In the genomic region with DNA sequence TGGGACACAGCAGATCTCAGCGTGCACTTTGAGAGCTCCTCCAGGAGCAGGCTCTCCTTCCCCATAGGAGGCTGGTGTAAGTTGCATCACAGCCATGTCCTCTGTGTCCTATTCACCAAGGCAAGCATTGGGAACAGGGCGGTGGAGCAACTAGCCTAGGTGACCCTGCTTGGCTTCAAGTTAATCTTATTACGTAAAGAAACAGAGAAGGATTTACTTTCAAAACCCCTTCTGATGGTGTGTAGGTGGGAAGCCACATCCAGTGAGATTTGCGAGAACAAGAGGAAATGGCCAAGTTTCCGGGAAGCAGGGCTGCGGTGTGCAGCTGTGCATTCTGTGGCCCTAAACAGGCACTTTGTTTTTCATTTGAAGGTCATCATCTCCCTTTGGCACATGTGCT, we compare ENCODE assay signal across 17 cellular contexts.
DNase-seq lines count a peak whose midpoint lies in the region; ATAC-seq, FAIRE-seq and TF ChIP-seq lines count a peak whose summit lies in the region.
"Had no signal": no experiment of that assay in that cellular context is flagged by ENCODE, and none has a peak within 500 bp of the region (broad histone marks: within the 10 kb centered on the region; RNA-seq: fewer than 3 reads in every experiment).

No MANE protein-coding gene starts in this region.

- DNase-seq in activated CD4-positive, alpha-beta T cell treated with anti-CD3 and anti-CD28 coated beads for 36 hours: peak; percentile 25
- no peak for DNase-seq in activated CD4-positive, alpha-beta T cell treated with anti-CD3 and anti-CD28 coated beads, Interleukin-2, amount 50 U/mL, for 48 hours
- DNase-seq in K562 (ENCODE audit: extremely low read depth in 1 of 4, low spot score in 3 of 4) (no peak), neural crest cell (ENCODE audit: low read depth, low spot score) (no peak), ACHN (no peak)
- DNase-seq: 8988T; activated T-cell treated with anti-CD3 and anti-CD28 coated beads, Interleukin-2, amount 50 U/mL, for 1 hour; esophagus squamous epithelium; PC-3; stimulated activated CD4-positive, alpha-beta T cell treated with anti-CD3 and anti-CD28 coated beads, Interleukin-4, amount 100 ng/mL, for 1 hour; uterus had no signal

- H3K79me2 ChIP-seq in Loucy (ENCODE audit: insufficient read depth, low read length): peaks cover 83% of the 10 kb centered on the region
- no peaks in the 10 kb centered on the region for H3K79me2 ChIP-seq in K562 (ENCODE audit: control insufficient read depth, insufficient read depth, low read length)

- peaks cover 6% of the 10 kb centered on the region for H3K4me1 Mint-ChIP-seq in activated CD4-positive, alpha-beta T cell treated with anti-CD3 and anti-CD28 coated beads for 36 hours
- peaks cover 50% of the 10 kb centered on the region for H3K4me1 Mint-ChIP-seq in neural crest cell

- TF ChIP-seq EP300 in K562 (IDR thresholded peaks at IDR 0.05; ENCODE audit: low read length): no peak

- no peaks in the 10 kb centered on the region for H3K9me3 Mint-ChIP-seq in activated CD4-positive, alpha-beta T cell treated with anti-CD3 and anti-CD28 coated beads for 36 hours (ENCODE audit: low read depth)
- H3K9me3 Mint-ChIP-seq in neural crest cell: no peaks in the 10 kb centered on the region
- H3K9me3 Mint-ChIP-seq: nephron had no signal

- H3K4me3 ChIP-seq in Loucy (ENCODE audit: low read length, poor library complexity, severe bottlenecking) (no peak overlapping the region), K562 (no peak overlapping the region)
- H3K4me3 ChIP-seq: esophagus squamous epithelium, uterus had no signal

- H3K9ac ChIP-seq in Loucy (ENCODE audit: low read depth, low read length, poor library complexity, severe bottlenecking): no peak overlapping the region
- H3K9ac ChIP-seq in K562 (ENCODE audit: insufficient read depth in 1 of 2, low read depth in 2 of 2, low read length in 2 of 2): no peak overlapping the region

- H3K36me3 Mint-ChIP-seq in activated CD4-positive, alpha-beta T cell treated with anti-CD3 and anti-CD28 coated beads for 36 hours (ENCODE audit: low read depth): no peaks in the 10 kb centered on the region
- no peaks in the 10 kb centered on the region for H3K36me3 Mint-ChIP-seq in neural crest cell (ENCODE audit: low read depth)

- FAIRE-seq in K562 (lab: Jason Lieb, UNC): peak; percentile 6
- FAIRE-seq: colon, G401.6 had no signal

- H3K4me2 ChIP-seq in Loucy (ENCODE audit: low read depth, low read length, poor library complexity, severe bottlenecking) (peak overlapping the region; percentile 20), K562 (ENCODE audit: insufficient read depth, low read length) (no peak overlapping the region)

- intact Hi-C loops in activated CD4-positive, alpha-beta T cell treated with anti-CD3 and anti-CD28 coated beads for 36 hours (cut with DNase I, micrococcal nuclease): no loop called here
- intact Hi-C loops in K562 (cut with micrococcal nuclease): no loop called here

- H3K4me1 ChIP-seq in Loucy (ENCODE audit: insufficient read depth, low read length, poor library complexity, severe bottlenecking) (peaks cover 25% of the 10 kb centered on the region), K562 (replicated peaks in 1 of 2; ENCODE audit: control insufficient read depth in 2 of 2, insufficient read depth in 2 of 2, low read length in 2 of 2) (no peaks in the 10 kb centered on the region)
- H3K4me1 ChIP-seq: uterus had no signal

- H3F3A ChIP-seq in Loucy (ENCODE audit: low read depth): no peaks in the 10 kb centered on the region

- peaks cover 13% of the 10 kb centered on the region for H3K27me3 Mint-ChIP-seq in activated CD4-positive, alpha-beta T cell treated with anti-CD3 and anti-CD28 coated beads for 36 hours
- no peaks in the 10 kb centered on the region for H3K27me3 Mint-ChIP-seq in neural crest cell (ENCODE audit: low read depth)

- H3K9me3 ChIP-seq in Loucy (ENCODE audit: insufficient read depth, low read depth, low read length) (no peaks in the 10 kb centered on the region), K562 (replicated peaks; ENCODE audit: control insufficient read depth, insufficient read depth, low read depth, low read length) (no peaks in the 10 kb centered on the region)
- H3K9me3 ChIP-seq: esophagus squamous epithelium, uterus had no signal

- H3K4me3 Mint-ChIP-seq in activated CD4-positive, alpha-beta T cell treated with anti-CD3 and anti-CD28 coated beads for 36 hours: no peak overlapping the region
- no peak overlapping the region for H3K4me3 Mint-ChIP-seq in neural crest cell
- H3K4me3 Mint-ChIP-seq: nephron had no signal

- CTCF ChIA-PET in activated CD4-positive, alpha-beta T cell treated with anti-CD3 and anti-CD28 coated beads for 36 hours (lab: Charles Lee): interaction anchor here (1.3 kb wide), 1 partner anchor 47 kb away, joined by 3 read pairs; no protein-coding TSS in a partner anchor
- CTCF ChIA-PET in K562 (lab: Yijun Ruan, JAX; ENCODE audit: low intra/inter-chr PET ratio): no interaction called here

- POLR2A ChIA-PET in activated CD4-positive, alpha-beta T cell treated with anti-CD3 and anti-CD28 coated beads for 36 hours (lab: Charles Lee): no interaction called here
- POLR2A ChIA-PET in K562 (lab: Yijun Ruan, JAX): no interaction called here

- peaks cover 44% of the 10 kb centered on the region for H4K20me1 ChIP-seq in Loucy (ENCODE audit: insufficient read depth, low read length, poor library complexity, severe bottlenecking)
- no peaks in the 10 kb centered on the region for H4K20me1 ChIP-seq in K562 (replicated peaks; ENCODE audit: control insufficient read depth, insufficient read depth, low read length)

- in situ Hi-C loops in K562 (cut with MboI) (no loop called here), ACHN (cut with HindIII; ENCODE audit: low pct_ligation_motif_present, low pct_unique_long_range_greater_than_20kb, low sequenced_read_pairs) (no loop called here)

- 3% methylated on average over 6 of the region's 6 CpGs for WGBS in K562 (ENCODE audit: insufficient coverage, low coverage, missing lambda C conversion rate)

- H3K27ac Mint-ChIP-seq in activated CD4-positive, alpha-beta T cell treated with anti-CD3 and anti-CD28 coated beads for 36 hours: no peak overlapping the region
- peak overlapping the region; percentile 13 for H3K27ac Mint-ChIP-seq in neural crest cell (ENCODE audit: unreplicated experiment)
- H3K27ac Mint-ChIP-seq: nephron had no signal

- H3K36me3 ChIP-seq in Loucy (ENCODE audit: insufficient read depth, low read length): no peaks in the 10 kb centered on the region
- no peaks in the 10 kb centered on the region for H3K36me3 ChIP-seq in K562 (ENCODE audit: control insufficient read depth, insufficient read depth, low read length)
- H3K36me3 ChIP-seq: esophagus squamous epithelium, uterus had no signal

- no peak overlapping the region for H2AFZ ChIP-seq in Loucy (ENCODE audit: low read length)
- no peak overlapping the region for H2AFZ ChIP-seq in K562 (ENCODE audit: low read depth, low read length)

- no peak for TF ChIP-seq CTCF in Loucy (conservative IDR thresholded peaks at IDR 0.05; ENCODE audit: low read length)
- TF ChIP-seq CTCF in K562 (IDR thresholded peaks at IDR 0.05 in 2 of 3, conservative IDR thresholded peaks at IDR 0.05 in 1 of 3; ENCODE audit: insufficient read depth in 2 of 3, low read depth in 1 of 3, low read length in 3 of 3): no peak
- no peak for TF ChIP-seq CTCF in neural crest cell (conservative IDR thresholded peaks at IDR 0.05)

- H3K9me1 ChIP-seq in K562 (ENCODE audit: control insufficient read depth, insufficient read depth, low read length): no peaks in the 10 kb centered on the region

- no peak for ATAC-seq in activated CD4-positive, alpha-beta T cell treated with anti-CD3 and anti-CD28 coated beads for 36 hours
- ATAC-seq in K562 (no peak), GM18861 (IDR thresholded peaks at IDR 0.05; ENCODE audit: unreplicated experiment) (no peak), GM21529 (IDR thresholded peaks at IDR 0.05; ENCODE audit: unreplicated experiment) (no peak)
- ATAC-seq: PC-3 had no signal

- H3K27me3 ChIP-seq in Loucy (ENCODE audit: insufficient read depth, low read length, poor library complexity, severe bottlenecking): no peaks in the 10 kb centered on the region
- H3K27me3 ChIP-seq in K562 (ENCODE audit: control insufficient read depth in 2 of 2, insufficient read depth in 2 of 2, low read length in 2 of 2): peaks cover 28 to 39% of the 10 kb centered on the region in 2 experiments
- H3K27me3 ChIP-seq: esophagus squamous epithelium, uterus had no signal

- H3K9me2 ChIP-seq in Loucy (replicated peaks; ENCODE audit: low read depth, low read length): no peaks in the 10 kb centered on the region

- no peak for TF ChIP-seq RAD21 in K562 (CRISPR knock-in tag; conservative IDR thresholded peaks at IDR 0.05 in 1 of 2, IDR thresholded peaks at IDR 0.05 in 1 of 2)

- no peak overlapping the region for H3K27ac ChIP-seq in K562 (ENCODE audit: extremely low read depth, low read depth, low read length)
- H3K27ac ChIP-seq: esophagus squamous epithelium, uterus had no signal

- TF ChIP-seq POLR2A in K562 (conservative IDR thresholded peaks at IDR 0.05): no peak

- no TSS peak for BruUV-seq in K562 (replicated peaks; lab: Mats Ljungman, UMichigan)

TF ChIP-seq in K562, 482 proteins besides CTCF, POLR2A, EP300 and RAD21 (continues in another document):
- no peak for TF ChIP-seq BCL6 (CRISPR knock-in tag; IDR thresholded peaks at IDR 0.05)
- TF ChIP-seq NBN (IDR thresholded peaks at IDR 0.05; ENCODE audit: low read depth): no peak
- TF ChIP-seq, protein P1, sequence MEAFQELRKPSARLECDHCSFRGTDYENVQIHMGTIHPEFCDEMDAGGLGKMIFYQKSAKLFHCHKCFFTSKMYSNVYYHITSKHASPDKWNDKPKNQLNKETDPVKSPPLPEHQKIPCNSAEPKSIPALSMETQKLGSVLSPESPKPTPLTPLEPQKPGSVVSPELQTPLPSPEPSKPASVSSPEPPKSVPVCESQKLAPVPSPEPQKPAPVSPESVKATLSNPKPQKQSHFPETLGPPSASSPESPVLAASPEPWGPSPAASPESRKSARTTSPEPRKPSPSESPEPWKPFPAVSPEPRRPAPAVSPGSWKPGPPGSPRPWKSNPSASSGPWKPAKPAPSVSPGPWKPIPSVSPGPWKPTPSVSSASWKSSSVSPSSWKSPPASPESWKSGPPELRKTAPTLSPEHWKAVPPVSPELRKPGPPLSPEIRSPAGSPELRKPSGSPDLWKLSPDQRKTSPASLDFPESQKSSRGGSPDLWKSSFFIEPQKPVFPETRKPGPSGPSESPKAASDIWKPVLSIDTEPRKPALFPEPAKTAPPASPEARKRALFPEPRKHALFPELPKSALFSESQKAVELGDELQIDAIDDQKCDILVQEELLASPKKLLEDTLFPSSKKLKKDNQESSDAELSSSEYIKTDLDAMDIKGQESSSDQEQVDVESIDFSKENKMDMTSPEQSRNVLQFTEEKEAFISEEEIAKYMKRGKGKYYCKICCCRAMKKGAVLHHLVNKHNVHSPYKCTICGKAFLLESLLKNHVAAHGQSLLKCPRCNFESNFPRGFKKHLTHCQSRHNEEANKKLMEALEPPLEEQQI (IDR thresholded peaks at IDR 0.05): no peak
